8 cellular contexts compared by ENCODE assay signal in the genomic region with DNA sequence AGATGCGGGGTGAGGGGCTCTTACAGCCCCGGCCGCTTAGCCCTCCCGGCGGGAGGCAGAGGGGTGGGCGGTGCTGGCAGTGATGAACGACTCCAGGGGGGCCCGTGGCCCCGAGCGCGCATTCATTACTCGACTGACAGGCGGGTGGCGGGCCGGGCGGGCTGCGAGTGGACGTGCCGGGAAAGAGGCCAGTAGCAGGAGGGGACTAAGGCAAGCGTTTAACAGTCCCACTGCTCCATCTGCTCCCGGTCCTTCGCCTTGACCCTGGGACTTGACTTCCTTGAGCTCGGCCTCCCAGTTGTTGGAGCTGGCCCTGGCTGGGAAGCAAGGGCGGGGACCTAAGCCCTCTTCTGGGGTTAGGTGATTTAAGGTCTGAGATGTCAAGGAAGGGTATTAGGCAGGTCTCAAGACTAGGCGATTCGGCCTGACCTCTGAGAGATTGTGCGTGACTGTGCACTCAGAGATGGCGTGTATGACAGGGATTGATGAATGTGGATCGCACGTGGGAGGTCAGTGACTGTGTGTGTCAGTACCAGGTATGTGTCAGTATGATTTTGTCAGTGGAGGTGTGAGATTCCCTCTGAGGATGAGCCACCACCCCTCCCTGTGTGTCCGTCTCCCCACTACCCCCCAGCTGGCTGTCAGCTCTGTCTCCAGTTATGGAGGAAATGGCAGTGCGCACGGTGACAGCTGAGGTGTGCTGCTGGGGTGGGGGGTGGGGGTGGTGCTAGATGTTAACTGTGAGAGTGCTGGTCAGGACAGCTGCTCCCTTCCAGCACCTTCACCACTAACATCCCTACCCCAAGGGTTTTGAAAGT. TPM values are rescaled to one million over a fixed set of nuclear protein-coding genes. Genes with fewer than 3 reads are reported as not detected.
DNase-seq lines count a peak whose midpoint lies in the region; ATAC-seq and TF ChIP-seq lines count a peak whose summit lies in the region.
"Had no signal": no experiment of that assay in that cellular context is flagged by ENCODE, and none has a peak within 500 bp of the region (broad histone marks: within the 10 kb centered on the region; RNA-seq: fewer than 3 reads in every experiment).

No MANE protein-coding gene starts in this region.

- peak overlapping the region in 1 of 2 donors; percentile 39 for H3K27ac Mint-ChIP-seq in T-cell

- ATAC-seq in GM18870 (IDR thresholded peaks at IDR 0.05; ENCODE audit: unreplicated experiment) (peak; percentile 12), T-cell (replicated peaks in 1 of 4) (peak in 1 of 4 experiments; percentile 10), psoas muscle (no peak), GM18858 (IDR thresholded peaks at IDR 0.05; ENCODE audit: unreplicated experiment) (no peak), HG03039 (IDR thresholded peaks at IDR 0.05; ENCODE audit: unreplicated experiment) (no peak)

- WGBS in psoas muscle, 3 donors, result 3 to 6% (median 4%) methylated on average over 25 to 33 of the region's 33 CpGs

- peaks cover 40% of the 10 kb centered on the region for H3K4me1 ChIP-seq in psoas muscle

- no peak overlapping the region for H3K27ac ChIP-seq in psoas muscle
- H3K27ac ChIP-seq: SJCRH30 had no signal

- H3K27me3 Mint-ChIP-seq in T-cell, result peaks cover 39 to 64% of the 10 kb centered on the region in 2 donors

- POLR2A ChIA-PET in T-cell (lab: Charles Lee), result interaction anchor here (0.5 to 0.7 kb wide), 2 partner anchors 184 to 372 kb away, joined by 6 read pairs; a partner anchor contains a TSS

- peaks cover 38 to 51% (median 42%) of the 10 kb centered on the region in 3 donors for H3K4me1 Mint-ChIP-seq in T-cell

- H3K36me3 ChIP-seq in psoas muscle (ENCODE audit: insufficient read depth in 1 of 2, low read depth in 1 of 2), result no peaks in the 10 kb centered on the region
- H3K36me3 ChIP-seq: SJCRH30 had no signal

- intact Hi-C loops in psoas muscle (cut with DNase I), result loop anchor here in 1 of 2 donors (2.0 kb wide), 1 partner anchor 54 kb away; no protein-coding TSS in a partner anchor

- no peaks in the 10 kb centered on the region for H3K36me3 Mint-ChIP-seq in T-cell

- TF ChIP-seq CTCF in epithelial cell of esophagus (IDR thresholded peaks at IDR 0.05; ENCODE audit: insufficient read depth, low read depth, low read length, missing control alignments), result no peak
- TF ChIP-seq CTCF in psoas muscle (IDR thresholded peaks at IDR 0.05), result no peak

- H3K4me3 Mint-ChIP-seq in T-cell, result peak overlapping the region; percentile 51 to 73 (median 70)

- no peak for DNase-seq in T-cell
- DNase-seq in epithelial cell of esophagus (ENCODE audit: low read depth), result peak; percentile 52
- DNase-seq in psoas muscle, result no peak
- no peak for DNase-seq in T-helper 9 cell

- CTCF ChIA-PET in T-cell (lab: Charles Lee), result interaction anchor here (0.6 to 3.5 kb wide), 9 partner anchors 11 to 171 kb away, joined by 3 to 14 read pairs (median 6); a partner anchor contains a TSS

- no peaks in the 10 kb centered on the region for H3K9me3 ChIP-seq in psoas muscle
- H3K9me3 ChIP-seq: SJCRH30 had no signal

- no peak overlapping the region for H3K4me3 ChIP-seq in epithelial cell of esophagus (ENCODE audit: low read length)
- peak overlapping the region; percentile 61 for H3K4me3 ChIP-seq in psoas muscle
- H3K4me3 ChIP-seq: SJCRH30 had no signal

- peaks cover 0 to 75% (median 29%) of the 10 kb centered on the region in 3 donors for H3K27me3 ChIP-seq in psoas muscle (ENCODE audit: insufficient read depth in 3 of 3, low read length in 2 of 3)

- H3K9me3 Mint-ChIP-seq in T-cell, result no peaks in the 10 kb centered on the region

RNA-seq across cellular contexts. Expression of a gene that starts 3.6 kb away (rescaled TPM):
- under 1 TPM in 1 of 5 donors, not detected in 4; 0.07 TPM for total RNA-seq in T-cell
- total RNA-seq in psoas muscle, result under 1 TPM in 1 of 4 donors, not detected in 3; 0.08 TPM
- under 1 TPM in 1 of 3 donors, not detected in 2; 0.03 TPM for polyA plus RNA-seq in psoas muscle

RNA-seq across cellular contexts. Expression of a gene that starts 6.1 kb away (rescaled TPM):
- total RNA-seq in T-cell (not detected), psoas muscle (not detected)
- not detected for polyA plus RNA-seq in psoas muscle

RNA-seq across cellular contexts. Expression of a gene that starts 20.1 kb away (rescaled TPM):
- total RNA-seq in T-cell (1 to 10 TPM in 4 of 5 donors, under 1 TPM in 1; 0.98 to 1.9 (median 1.3) TPM), psoas muscle (under 1 TPM in 2 of 4 donors, not detected in 2; 0.39 to 0.48 TPM)
- under 1 TPM; 0.07 to 0.36 (median 0.26) TPM for polyA plus RNA-seq in psoas muscle

RNA-seq across cellular contexts. Expression of a gene that starts 24.1 kb away (rescaled TPM):
- total RNA-seq in T-cell, result 10 to 100 TPM in 1 of 5 donors, 1 to 10 TPM in 4; 5.4 to 11.4 (median 7.4) TPM
- total RNA-seq in psoas muscle, result 10 to 100 TPM in 2 of 4 donors, 1 to 10 TPM in 2; 5.0 to 10.6 (median 9.7) TPM
- polyA plus RNA-seq in psoas muscle, result 10 to 100 TPM in 1 of 3 donors, 1 to 10 TPM in 2; 4.4 to 10.1 (median 6.2) TPM

RNA-seq across cellular contexts. Expression of a gene that starts 48.2 kb away (rescaled TPM):
- total RNA-seq in T-cell (not detected), psoas muscle (not detected)
- polyA plus RNA-seq in psoas muscle, result under 1 TPM in 2 of 3 donors, not detected in 1; 0.06 to 0.20 TPM
